ENCODE assay signal across 1 cellular context in the genomic region with DNA sequence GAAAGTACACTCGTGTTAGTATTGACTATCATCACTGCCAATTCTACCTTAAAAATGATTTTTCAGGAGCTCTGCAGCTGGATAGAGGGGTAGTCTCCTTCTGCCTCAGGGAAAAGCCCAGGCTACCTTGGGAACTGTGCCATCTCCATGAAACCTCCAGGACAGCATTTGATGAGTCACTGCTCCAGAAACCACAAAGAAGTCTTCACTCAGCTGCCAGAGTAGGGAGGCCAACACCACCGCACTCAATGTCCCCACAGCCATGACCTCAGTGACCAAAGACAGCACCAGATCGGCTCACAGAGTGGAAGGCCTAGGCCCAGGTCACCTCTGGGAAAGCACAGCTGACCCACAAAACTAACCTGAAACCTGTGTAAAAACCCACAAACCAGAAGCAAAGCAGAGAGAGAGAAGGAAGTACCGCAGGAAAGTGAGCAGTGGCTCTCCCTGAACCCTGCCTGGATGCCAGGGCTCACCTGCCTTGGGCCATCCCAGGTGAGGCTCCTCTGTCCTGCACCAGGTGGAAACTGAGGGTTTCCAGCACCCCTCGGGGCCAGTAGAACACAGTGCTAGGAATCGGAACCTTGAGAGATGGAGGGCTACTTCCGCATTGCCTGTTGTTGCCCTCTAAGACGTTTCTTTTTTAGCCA.
TF ChIP-seq lines count a peak whose summit lies in the region.

No MANE protein-coding gene starts in this region.

TF ChIP-seq in SK-N-SH, 30 proteins besides CTCF, POLR2A, EP300 and RAD21 (continued from another document):
- TF ChIP-seq GABPA (IDR thresholded peaks at IDR 0.05; ENCODE audit: low read depth) (no peak), GATA2 (CRISPR knock-in tag; IDR thresholded peaks at IDR 0.05) (no peak)
- TF ChIP-seq, protein P1, sequence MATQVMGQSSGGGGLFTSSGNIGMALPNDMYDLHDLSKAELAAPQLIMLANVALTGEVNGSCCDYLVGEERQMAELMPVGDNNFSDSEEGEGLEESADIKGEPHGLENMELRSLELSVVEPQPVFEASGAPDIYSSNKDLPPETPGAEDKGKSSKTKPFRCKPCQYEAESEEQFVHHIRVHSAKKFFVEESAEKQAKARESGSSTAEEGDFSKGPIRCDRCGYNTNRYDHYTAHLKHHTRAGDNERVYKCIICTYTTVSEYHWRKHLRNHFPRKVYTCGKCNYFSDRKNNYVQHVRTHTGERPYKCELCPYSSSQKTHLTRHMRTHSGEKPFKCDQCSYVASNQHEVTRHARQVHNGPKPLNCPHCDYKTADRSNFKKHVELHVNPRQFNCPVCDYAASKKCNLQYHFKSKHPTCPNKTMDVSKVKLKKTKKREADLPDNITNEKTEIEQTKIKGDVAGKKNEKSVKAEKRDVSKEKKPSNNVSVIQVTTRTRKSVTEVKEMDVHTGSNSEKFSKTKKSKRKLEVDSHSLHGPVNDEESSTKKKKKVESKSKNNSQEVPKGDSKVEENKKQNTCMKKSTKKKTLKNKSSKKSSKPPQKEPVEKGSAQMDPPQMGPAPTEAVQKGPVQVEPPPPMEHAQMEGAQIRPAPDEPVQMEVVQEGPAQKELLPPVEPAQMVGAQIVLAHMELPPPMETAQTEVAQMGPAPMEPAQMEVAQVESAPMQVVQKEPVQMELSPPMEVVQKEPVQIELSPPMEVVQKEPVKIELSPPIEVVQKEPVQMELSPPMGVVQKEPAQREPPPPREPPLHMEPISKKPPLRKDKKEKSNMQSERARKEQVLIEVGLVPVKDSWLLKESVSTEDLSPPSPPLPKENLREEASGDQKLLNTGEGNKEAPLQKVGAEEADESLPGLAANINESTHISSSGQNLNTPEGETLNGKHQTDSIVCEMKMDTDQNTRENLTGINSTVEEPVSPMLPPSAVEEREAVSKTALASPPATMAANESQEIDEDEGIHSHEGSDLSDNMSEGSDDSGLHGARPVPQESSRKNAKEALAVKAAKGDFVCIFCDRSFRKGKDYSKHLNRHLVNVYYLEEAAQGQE (IDR thresholded peaks at IDR 0.05; ENCODE audit: low read depth, low read length): peak; percentile 78
